In the genomic region with DNA sequence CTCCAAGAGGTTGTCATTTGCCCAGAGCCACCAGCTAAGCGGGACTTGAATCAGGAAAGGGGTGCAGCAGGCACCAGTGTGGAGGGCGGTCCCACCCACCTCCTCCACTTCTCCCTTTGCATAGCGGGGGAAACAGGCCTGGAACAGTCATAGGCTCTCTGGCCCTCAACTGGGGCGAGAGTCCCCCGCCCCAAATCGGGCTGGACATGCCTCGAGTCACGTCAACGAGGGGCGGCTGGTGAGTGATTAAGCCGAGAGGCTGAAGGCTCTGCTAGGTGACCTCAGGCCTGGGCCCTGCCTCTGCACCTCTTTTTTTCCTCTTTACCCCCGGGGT, we compare ENCODE assay signal across 8 cellular contexts.
DNase-seq lines count a peak whose midpoint lies in the region; ATAC-seq lines count a peak whose summit lies in the region.

No MANE protein-coding gene starts in this region.

- H3K9ac ChIP-seq in mucosa of rectum (ENCODE audit: low read depth in 1 of 2, low read length in 2 of 2) = peak overlapping the region; percentile 61 to 64

- peak overlapping the region; percentile 66 to 70 for H3K4me3 ChIP-seq in mucosa of rectum (ENCODE audit: low read length in 2 of 2)

- ATAC-seq in GM19397 (IDR thresholded peaks at IDR 0.05; ENCODE audit: unreplicated experiment) = peak; percentile 20
- ATAC-seq in HG03521 (IDR thresholded peaks at IDR 0.05; ENCODE audit: unreplicated experiment) = no peak
- ATAC-seq in HG02973 (IDR thresholded peaks at IDR 0.05; ENCODE audit: unreplicated experiment) = no peak

- DNase-seq in dedifferentiated amniotic fluid mesenchymal stem cell (ENCODE audit: extremely low spot score) = peak; percentile 15
- no peak for DNase-seq in hepatic stellate cell (ENCODE audit: low spot score)
- no peak for DNase-seq in stimulated activated CD8-positive, alpha-beta memory T cell treated with anti-CD3 and anti-CD28 coated beads, Interleukin-4, amount 100 ng/mL, for 48 hours

- H3K36me3 ChIP-seq in KOPT-K1 (ENCODE audit: insufficient read depth, low read length) (peaks cover 34% of the 10 kb centered on the region), mucosa of rectum (ENCODE audit: control insufficient read depth in 2 of 2, insufficient read depth in 2 of 2, low read length in 2 of 2) (peaks cover 23 to 25% of the 10 kb centered on the region in 2 donors)

- H3K4me1 ChIP-seq in mucosa of rectum (ENCODE audit: control insufficient read depth in 2 of 2, insufficient read depth in 2 of 2, low read length in 2 of 2) = peaks cover 15 to 18% of the 10 kb centered on the region in 2 donors

- peak overlapping the region; percentile 21 for H3K27ac ChIP-seq in KOPT-K1 (ENCODE audit: low read depth, low read length, poor library complexity, severe bottlenecking)
- H3K27ac ChIP-seq in mucosa of rectum (ENCODE audit: low read depth in 2 of 2, low read length in 2 of 2) = peak overlapping the region; percentile 74 to 79

- no peaks in the 10 kb centered on the region for H3K27me3 ChIP-seq in mucosa of rectum (ENCODE audit: control insufficient read depth in 2 of 2, insufficient read depth in 2 of 2, low read length in 2 of 2)

- no peaks in the 10 kb centered on the region for H3K9me3 ChIP-seq in KOPT-K1 (ENCODE audit: insufficient read depth, low read length, poor library complexity, severe bottlenecking)
- no peaks in the 10 kb centered on the region for H3K9me3 ChIP-seq in mucosa of rectum (ENCODE audit: control insufficient read depth in 2 of 2, low read length in 2 of 2)
